11 cellular contexts compared by ENCODE assay signal in the genomic region with DNA sequence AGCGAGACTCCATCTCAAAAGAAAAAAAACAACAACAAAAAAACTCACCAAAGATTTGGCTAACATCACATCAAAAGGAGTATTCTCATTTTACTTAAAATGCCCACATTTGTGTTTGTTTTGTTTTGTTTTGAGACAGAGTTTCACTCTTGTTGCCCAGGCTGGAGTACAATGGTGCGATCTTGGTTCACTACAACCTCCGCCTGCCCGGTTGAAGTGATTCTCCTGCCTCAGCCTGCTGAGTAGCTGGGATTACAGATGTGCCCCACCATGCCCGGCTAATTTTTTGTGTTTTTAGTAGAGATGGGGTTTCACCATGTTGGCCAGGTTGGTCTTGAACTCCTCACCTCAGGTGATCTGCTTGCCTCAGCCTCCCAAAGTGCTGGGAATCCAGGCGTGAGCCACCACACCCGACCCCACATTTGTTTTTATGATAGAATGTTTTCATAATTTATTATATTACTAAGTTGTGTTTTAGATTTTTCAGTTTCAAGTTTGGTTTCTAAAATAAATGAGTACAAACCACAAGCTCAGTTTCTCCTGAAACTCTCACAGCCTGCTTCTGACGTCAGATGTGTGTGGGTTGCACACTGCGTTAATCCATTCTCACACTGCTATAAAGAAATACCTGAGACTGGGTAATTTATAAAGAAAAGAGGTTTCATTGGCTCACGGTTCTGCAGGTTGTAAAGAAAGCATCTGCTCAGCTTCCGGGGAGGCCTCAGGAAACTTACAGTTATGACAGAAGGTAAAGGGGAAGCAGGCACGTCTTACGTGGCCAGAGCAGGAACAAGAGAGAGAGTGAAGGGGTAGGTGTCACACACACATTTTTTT. TPM values are rescaled to one million over a fixed set of nuclear protein-coding genes. Genes with fewer than 3 reads are reported as not detected.
DNase-seq lines count a peak whose midpoint lies in the region; ATAC-seq and TF ChIP-seq lines count a peak whose summit lies in the region.
"Not testable (repeated sequence)": the region's sequence is repeated elsewhere in the genome, so short reads cannot be mapped to it uniquely, and the experiment has no call there.
"Had no signal": no experiment of that assay in that cellular context is flagged by ENCODE, and none has a peak within 500 bp of the region (broad histone marks: within the 10 kb centered on the region; RNA-seq: fewer than 3 reads in every experiment).

No MANE protein-coding gene starts in this region.

- peaks cover 28% of the 10 kb centered on the region for H3K4me1 ChIP-seq in OCI-LY1 (ENCODE audit: insufficient read depth, low read length, severe bottlenecking)

- not testable (repeated sequence) for TF ChIP-seq CTCF in GM13977 (IDR thresholded peaks at IDR 0.05; ENCODE audit: extremely low read depth, insufficient read depth, missing control alignments); OCI-LY1 (IDR thresholded peaks at IDR 0.05; ENCODE audit: low read length); activated CD8-positive, alpha-beta T cell treated with anti-CD3 and anti-CD28 coated beads for 36 hours (IDR thresholded peaks at IDR 0.05)

- H3K4me3 Mint-ChIP-seq in activated CD8-positive, alpha-beta T cell treated with anti-CD3 and anti-CD28 coated beads for 36 hours: peak overlapping the region; percentile 5
- H3K4me3 Mint-ChIP-seq in activated naive CD8-positive, alpha-beta T cell treated with anti-CD3 and anti-CD28 coated beads for 36 hours: peak overlapping the region; percentile 53
- peak overlapping the region; percentile 54 for H3K4me3 Mint-ChIP-seq in stimulated activated naive CD8-positive, alpha-beta T cell treated with anti-CD3 and anti-CD28 coated beads, Interleukin-15, Interleukin-2, amounts not matched to agents 100 ng/mL and 50 ng/mL, for 24 hours

- not testable (repeated sequence) for H3K79me2 ChIP-seq in OCI-LY1 (ENCODE audit: insufficient read depth, low read length)

- not testable (repeated sequence) for H3K9ac ChIP-seq in OCI-LY1 (ENCODE audit: low read length)

- POLR2A ChIA-PET in activated CD8-positive, alpha-beta T cell treated with anti-CD3 and anti-CD28 coated beads for 36 hours (lab: Charles Lee): interaction anchor here (0.6 to 2.9 kb wide), 10 partner anchors 9 to 307 kb away, joined by 3 to 20 read pairs (median 3); a partner anchor contains a TSS

- H3K27ac ChIP-seq in OCI-LY1 (ENCODE audit: low read depth, low read length, poor library complexity, severe bottlenecking): not testable (repeated sequence)

- intact Hi-C loops in activated CD8-positive, alpha-beta T cell treated with anti-CD3 and anti-CD28 coated beads for 36 hours (cut with micrococcal nuclease): not testable (repeated sequence)

- H3K27ac Mint-ChIP-seq in activated CD8-positive, alpha-beta T cell treated with anti-CD3 and anti-CD28 coated beads for 36 hours: peak overlapping the region; percentile 93
- peak overlapping the region; percentile 95 for H3K27ac Mint-ChIP-seq in activated naive CD8-positive, alpha-beta T cell treated with anti-CD3 and anti-CD28 coated beads for 36 hours
- H3K27ac Mint-ChIP-seq in stimulated activated naive CD8-positive, alpha-beta T cell treated with anti-CD3 and anti-CD28 coated beads, Interleukin-15, Interleukin-2, amounts not matched to agents 100 ng/mL and 50 ng/mL, for 24 hours: peak overlapping the region; percentile 91

- CTCF ChIA-PET in activated CD8-positive, alpha-beta T cell treated with anti-CD3 and anti-CD28 coated beads for 36 hours (lab: Charles Lee): interaction anchor here (0.7 to 1.8 kb wide), 10 partner anchors 9 to 82 kb away, joined by 3 to 9 read pairs (median 4); a partner anchor contains a TSS

- H3K9me3 Mint-ChIP-seq in activated CD8-positive, alpha-beta T cell treated with anti-CD3 and anti-CD28 coated beads for 36 hours; stimulated activated naive CD8-positive, alpha-beta T cell treated with anti-CD3 and anti-CD28 coated beads, Interleukin-15, Interleukin-2, amounts not matched to agents 100 ng/mL and 50 ng/mL, for 24 hours: not testable (repeated sequence)
- H3K9me3 Mint-ChIP-seq in activated naive CD8-positive, alpha-beta T cell treated with anti-CD3 and anti-CD28 coated beads for 36 hours: peaks cover 12% of the 10 kb centered on the region

- H3K4me1 Mint-ChIP-seq in activated CD8-positive, alpha-beta T cell treated with anti-CD3 and anti-CD28 coated beads for 36 hours (ENCODE audit: low read depth): peaks cover 44% of the 10 kb centered on the region
- H3K4me1 Mint-ChIP-seq in activated naive CD8-positive, alpha-beta T cell treated with anti-CD3 and anti-CD28 coated beads for 36 hours: peaks cover 28% of the 10 kb centered on the region
- H3K4me1 Mint-ChIP-seq in stimulated activated naive CD8-positive, alpha-beta T cell treated with anti-CD3 and anti-CD28 coated beads, Interleukin-15, Interleukin-2, amounts not matched to agents 100 ng/mL and 50 ng/mL, for 24 hours (ENCODE audit: low read depth): peaks cover 53% of the 10 kb centered on the region

- in situ Hi-C loops in GM13977 (cut with MboI; ENCODE audit: low pct_unique_long_range_greater_than_20kb, low sequenced_read_pairs, unreplicated experiment): loop anchor here (10.0 kb wide), 1 partner anchor 53 kb away; no protein-coding TSS in a partner anchor

- H3K36me3 Mint-ChIP-seq in activated CD8-positive, alpha-beta T cell treated with anti-CD3 and anti-CD28 coated beads for 36 hours (ENCODE audit: low read depth); stimulated activated naive CD8-positive, alpha-beta T cell treated with anti-CD3 and anti-CD28 coated beads, Interleukin-15, Interleukin-2, amounts not matched to agents 100 ng/mL and 50 ng/mL, for 24 hours (ENCODE audit: low read depth): not testable (repeated sequence)
- H3K36me3 Mint-ChIP-seq in activated naive CD8-positive, alpha-beta T cell treated with anti-CD3 and anti-CD28 coated beads for 36 hours: peaks cover 12% of the 10 kb centered on the region

- H2AFZ ChIP-seq in OCI-LY1 (ENCODE audit: low read length): not testable (repeated sequence)

- not testable (repeated sequence) for H3K4me3 ChIP-seq in OCI-LY1 (ENCODE audit: low read depth, low read length, poor library complexity, severe bottlenecking)

- H3K27me3 ChIP-seq in OCI-LY1 (ENCODE audit: insufficient read depth, low read length): not testable (repeated sequence)

- not testable (repeated sequence) for H3K36me3 ChIP-seq in OCI-LY1 (ENCODE audit: insufficient read depth, low read length)

- H3F3A ChIP-seq in OCI-LY1 (ENCODE audit: insufficient read depth, low read length): not testable (repeated sequence)

- not testable (repeated sequence) for H4K20me1 ChIP-seq in OCI-LY1 (ENCODE audit: insufficient read depth, low read length)

- H3K4me2 ChIP-seq in OCI-LY1 (ENCODE audit: low read length): peak overlapping the region; percentile 46; the same call in 1 of the 2 replicates

- H3K9me3 ChIP-seq in OCI-LY1 (ENCODE audit: low read length): not testable (repeated sequence)

- not testable (repeated sequence) for H3K27me3 Mint-ChIP-seq in activated CD8-positive, alpha-beta T cell treated with anti-CD3 and anti-CD28 coated beads for 36 hours; activated naive CD8-positive, alpha-beta T cell treated with anti-CD3 and anti-CD28 coated beads for 36 hours; stimulated activated naive CD8-positive, alpha-beta T cell treated with anti-CD3 and anti-CD28 coated beads, Interleukin-15, Interleukin-2, amounts not matched to agents 100 ng/mL and 50 ng/mL, for 24 hours

- peak; percentile 58 for ATAC-seq in GM21423 (IDR thresholded peaks at IDR 0.05; ENCODE audit: unreplicated experiment)
- ATAC-seq in HG03095 (IDR thresholded peaks at IDR 0.05; ENCODE audit: unreplicated experiment): peak; percentile 73
- ATAC-seq in activated CD8-positive, alpha-beta T cell treated with anti-CD3 and anti-CD28 coated beads for 36 hours: peak; percentile 93

- H3K9me2 ChIP-seq in OCI-LY1 (ENCODE audit: low read depth, low read length): not testable (repeated sequence)

- DNase-seq in GM13977 (ENCODE audit: low spot score): peak; percentile 77
- DNase-seq in activated CD8-positive, alpha-beta T cell treated with anti-CD3 and anti-CD28 coated beads for 36 hours: peak; percentile 98
- DNase-seq in activated naive CD8-positive, alpha-beta T cell treated with anti-CD3 and anti-CD28 coated beads for 36 hours: peak; percentile 77
- DNase-seq in stimulated activated CD4-positive, alpha-beta T cell treated with anti-CD3 and anti-CD28 coated beads, Interleukin-1b, Interleukin-23, amount 100 ng/mL, for 24 hours (ENCODE audit: low read depth in 4 of 4, low spot score in 1 of 4): peak; percentile 49 to 80 (median 74)

RNA-seq across cellular contexts. Expression of a gene that starts 13.8 kb away (rescaled TPM):
- total RNA-seq in activated CD8-positive, alpha-beta T cell treated with anti-CD3 and anti-CD28 coated beads for 36 hours: 10 to 100 TPM; 22.2 to 22.4 TPM
- 10 to 100 TPM; 17.3 to 19.1 TPM for total RNA-seq in activated naive CD8-positive, alpha-beta T cell treated with anti-CD3 and anti-CD28 coated beads for 36 hours
- total RNA-seq: LHCN-M2, mammary epithelial cell had no signal

RNA-seq across cellular contexts. Expression of a gene that starts 46.1 kb away (rescaled TPM):
- total RNA-seq in activated CD8-positive, alpha-beta T cell treated with anti-CD3 and anti-CD28 coated beads for 36 hours: not detected
- not detected for total RNA-seq in activated naive CD8-positive, alpha-beta T cell treated with anti-CD3 and anti-CD28 coated beads for 36 hours
- total RNA-seq: LHCN-M2, mammary epithelial cell, occipital lobe had no signal

RNA-seq across cellular contexts. Expression of a gene that starts 53.0 kb away (rescaled TPM):
- total RNA-seq in activated CD8-positive, alpha-beta T cell treated with anti-CD3 and anti-CD28 coated beads for 36 hours: 10 to 100 TPM in 1 of 2 experiments, 1 to 10 TPM in 1; 9.3 to 11.7 TPM
- total RNA-seq in activated naive CD8-positive, alpha-beta T cell treated with anti-CD3 and anti-CD28 coated beads for 36 hours: 1 to 10 TPM; 5.4 to 5.5 TPM

RNA-seq across cellular contexts. Expression of a gene that starts 58.6 kb away (rescaled TPM):
- total RNA-seq in activated CD8-positive, alpha-beta T cell treated with anti-CD3 and anti-CD28 coated beads for 36 hours: 100 to 1,000 TPM; 160 to 165 TPM
- 100 to 1,000 TPM; 145 to 150 TPM for total RNA-seq in activated naive CD8-positive, alpha-beta T cell treated with anti-CD3 and anti-CD28 coated beads for 36 hours
